In the genomic region with DNA sequence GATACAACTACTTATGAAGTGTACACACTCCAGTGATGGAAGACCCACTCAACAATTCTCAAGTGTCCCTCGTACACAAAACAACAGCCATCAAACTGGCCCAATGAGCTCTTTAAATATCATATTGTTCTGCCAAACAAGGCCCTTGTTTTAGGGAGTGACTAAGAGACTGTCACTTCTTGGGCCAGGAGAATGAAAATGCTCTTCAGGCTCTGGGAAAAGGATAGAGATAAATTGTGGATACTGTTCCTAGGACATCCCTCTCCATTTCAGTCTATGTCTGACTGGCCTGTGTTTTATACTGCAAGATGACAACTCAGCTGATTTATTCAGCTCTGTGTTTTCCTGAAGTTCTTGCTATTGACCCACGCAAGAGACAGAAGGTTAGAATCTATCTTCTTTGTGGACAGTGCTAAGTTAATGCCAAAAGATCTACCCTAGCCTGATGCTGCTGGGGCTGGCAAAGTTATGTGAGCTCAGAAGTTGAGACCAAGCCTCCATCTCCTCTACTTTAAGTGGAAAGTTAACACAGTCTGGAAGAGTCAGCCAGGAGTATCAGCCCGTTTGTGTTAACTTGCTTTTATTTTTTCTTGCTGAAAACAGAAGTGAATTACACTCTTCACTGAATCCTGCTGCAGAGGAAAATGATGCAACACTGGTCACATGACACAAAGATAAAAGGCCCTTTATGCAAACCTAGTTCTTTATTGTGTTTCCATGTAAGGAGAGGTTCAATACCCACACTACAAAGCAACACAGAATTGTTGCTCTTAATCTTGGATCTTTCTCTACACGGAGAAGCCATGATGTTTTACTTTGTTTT, we compare ENCODE assay signal across 8 cellular contexts. TPM values are rescaled to one million over a fixed set of nuclear protein-coding genes. Genes with fewer than 3 reads are reported as not detected.
DNase-seq lines count a peak whose midpoint lies in the region; ATAC-seq and TF ChIP-seq lines count a peak whose summit lies in the region.

No MANE protein-coding gene starts in this region.

- no peaks in the 10 kb centered on the region for H3K27me3 Mint-ChIP-seq in stimulated activated naive CD8-positive, alpha-beta T cell treated with anti-CD3 and anti-CD28 coated beads, Interleukin-15, amount 100 ng/mL, for 72 hours

- DNase-seq in Ammon's horn (ENCODE audit: low spot score) (peak; percentile 80), left cardiac atrium (no peak), 8988T (no peak), NCI-H1436 (lab: John Stamatoyannopoulos, UW) (no peak)
- no peak for DNase-seq in stimulated activated naive CD8-positive, alpha-beta T cell treated with anti-CD3 and anti-CD28 coated beads, Interleukin-15, amount 100 ng/mL, for 72 hours

- TF ChIP-seq RAD21 in Ishikawa (IDR thresholded peaks at IDR 0.05; ENCODE audit: low read depth) = no peak

- H3K27ac ChIP-seq in VCaP = peak overlapping the region; percentile 73; the same call in 1 of the 2 replicates

- peak overlapping the region in 1 of 2 donors; percentile 28 for H3K4me3 Mint-ChIP-seq in stimulated activated naive CD8-positive, alpha-beta T cell treated with anti-CD3 and anti-CD28 coated beads, Interleukin-15, amount 100 ng/mL, for 72 hours

- H3K27ac Mint-ChIP-seq in stimulated activated naive CD8-positive, alpha-beta T cell treated with anti-CD3 and anti-CD28 coated beads, Interleukin-15, amount 100 ng/mL, for 72 hours = peak overlapping the region; percentile 88 to 89

- intact Hi-C loops in left cardiac atrium (cut with DNase I) = no loop called here

- ATAC-seq in left cardiac atrium (peak; percentile 66), HG02938 (IDR thresholded peaks at IDR 0.05; ENCODE audit: unreplicated experiment) (no peak)
- ATAC-seq in stimulated activated naive CD8-positive, alpha-beta T cell treated with anti-CD3 and anti-CD28 coated beads, Interleukin-15, amount 100 ng/mL, for 72 hours = peak; percentile 49

- peaks cover 26% of the 10 kb centered on the region for H3K4me1 Mint-ChIP-seq in stimulated activated naive CD8-positive, alpha-beta T cell treated with anti-CD3 and anti-CD28 coated beads, Interleukin-15, amount 100 ng/mL, for 72 hours

- no peak for TF ChIP-seq EP300 in Ishikawa (IDR thresholded peaks at IDR 0.05; ENCODE audit: borderline replicate concordance)

- TF ChIP-seq CTCF in VCaP (conservative IDR thresholded peaks at IDR 0.05) = no peak

- peaks cover 0 to 12% of the 10 kb centered on the region in 2 donors for H3K9me3 Mint-ChIP-seq in stimulated activated naive CD8-positive, alpha-beta T cell treated with anti-CD3 and anti-CD28 coated beads, Interleukin-15, amount 100 ng/mL, for 72 hours

TF ChIP-seq in Ishikawa, 13 proteins besides CTCF, POLR2A, EP300 and RAD21:
- TF ChIP-seq YY1 (IDR thresholded peaks at IDR 0.05; ENCODE audit: low read depth) = no peak
- TF ChIP-seq CREB1 (IDR thresholded peaks at IDR 0.05; ENCODE audit: low read depth) = no peak
- TF ChIP-seq TAF1 (IDR thresholded peaks at IDR 0.05; ENCODE audit: low read depth) = no peak
- TF ChIP-seq, protein P1, sequence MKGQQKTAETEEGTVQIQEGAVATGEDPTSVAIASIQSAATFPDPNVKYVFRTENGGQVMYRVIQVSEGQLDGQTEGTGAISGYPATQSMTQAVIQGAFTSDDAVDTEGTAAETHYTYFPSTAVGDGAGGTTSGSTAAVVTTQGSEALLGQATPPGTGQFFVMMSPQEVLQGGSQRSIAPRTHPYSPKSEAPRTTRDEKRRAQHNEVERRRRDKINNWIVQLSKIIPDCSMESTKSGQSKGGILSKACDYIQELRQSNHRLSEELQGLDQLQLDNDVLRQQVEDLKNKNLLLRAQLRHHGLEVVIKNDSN (IDR thresholded peaks at IDR 0.05) = peak; percentile 72
- TF ChIP-seq CEBPB (IDR thresholded peaks at IDR 0.05) = peak; percentile 69

RNA-seq across cellular contexts. Expression of gene FRY, which starts 14.6 kb away (rescaled TPM):
- total RNA-seq in left cardiac atrium = 10 to 100 TPM; 91.1 to 93.5 TPM
